Comparison of ENCODE assay signal across 8 cellular contexts in genomic region chr4:7434766-7435150, GRCh38. TPM values are rescaled to one million over a fixed set of nuclear protein-coding genes. Genes with fewer than 3 reads are reported as not detected.
DNase-seq lines count a peak whose midpoint lies in the region; ATAC-seq, FAIRE-seq and TF ChIP-seq lines count a peak whose summit lies in the region.
"Had no signal": no experiment of that assay in that cellular context is flagged by ENCODE, and none has a peak within 500 bp of the region (broad histone marks: within the 10 kb centered on the region; RNA-seq: fewer than 3 reads in every experiment).

PSAPL1 (minus strand) TSS chr4:7434930; CDS start chr4:7434879, 51 bp downstream.

- H3K27me3 ChIP-seq in GM23338 (ENCODE audit: insufficient read depth) (no peaks in the 10 kb centered on the region), foreskin keratinocyte (peaks cover 2% of the 10 kb centered on the region), pancreas (no peaks in the 10 kb centered on the region)

- H3K4me1 Mint-ChIP-seq in GM23338 = peaks cover 22% of the 10 kb centered on the region

- H3K27ac ChIP-seq in GM23338 (ENCODE audit: low read depth) (no peak within 1 kb of the TSS), foreskin keratinocyte (no peak within 1 kb of the TSS), pancreas (no peak within 1 kb of the TSS)
- H3K27ac ChIP-seq: HL-60 had no signal

- intact Hi-C loops in pancreas (cut with DNase I) = no loop called here

- H3K9me3 ChIP-seq in pancreas = no peaks in the 10 kb centered on the region

- WGBS in pancreas, 2 donors = 21 to 24% methylated on average over 7 of the region's 7 CpGs

- H3K4me3 Mint-ChIP-seq in GM23338 = no peak within 1 kb of the TSS

- no peak within 1 kb of the TSS; the same call in 1 of the 2 replicates for H3K27ac Mint-ChIP-seq in GM23338

- no peak for FAIRE-seq in pancreas (lab: Jason Lieb, UNC)

- H2AFZ ChIP-seq in GM23338 = no peak within 1 kb of the TSS

- no peaks in the 10 kb centered on the region for H4K20me1 ChIP-seq in GM23338 (replicated peaks; ENCODE audit: insufficient read depth)

- no peak within 1 kb of the TSS for H3K4me2 ChIP-seq in GM23338

- H3K9me2 ChIP-seq in GM23338 (ENCODE audit: insufficient read depth) = no peaks in the 10 kb centered on the region

- H3K4me1 ChIP-seq in GM23338 (ENCODE audit: insufficient read depth) (peaks cover 9% of the 10 kb centered on the region; the same call in 1 of the 2 replicates), foreskin keratinocyte (peaks cover 6% of the 10 kb centered on the region), pancreas (no peaks in the 10 kb centered on the region)

- no peaks in the 10 kb centered on the region for H3K79me2 ChIP-seq in GM23338 (replicated peaks; ENCODE audit: insufficient read depth)

- peaks cover 15% of the 10 kb centered on the region for H3K27me3 Mint-ChIP-seq in GM23338 (ENCODE audit: insufficient read depth, low read depth, poor library complexity)

- 0 out of 3 replicates have a peak, but pooled peaks cover 3% of the 10 kb centered on the region for H3K36me3 Mint-ChIP-seq in GM23338 (ENCODE audit: low read depth)

- no peaks in the 10 kb centered on the region for H3K36me3 ChIP-seq in GM23338 (ENCODE audit: insufficient read depth)
- no peaks in the 10 kb centered on the region for H3K36me3 ChIP-seq in pancreas

- ATAC-seq in GM23338 = peak; percentile 82
- ATAC-seq in foreskin keratinocyte = peak; percentile 89
- ATAC-seq in pancreas = peak in 3 of 4 donors; percentile 82 to 92 (median 83)
- ATAC-seq in GM21515 (IDR thresholded peaks at IDR 0.05; ENCODE audit: unreplicated experiment) = no peak

- TF ChIP-seq CTCF in GM23338 (conservative IDR thresholded peaks at IDR 0.05; ENCODE audit: low read depth in 2 of 2) (no peak), foreskin keratinocyte (conservative IDR thresholded peaks at IDR 0.05) (no peak), pancreas (IDR thresholded peaks at IDR 0.05) (no peak)

- H3K9me3 Mint-ChIP-seq in GM23338 = peaks cover 10% of the 10 kb centered on the region; the same call in 2 of the 3 replicates

- H3F3A ChIP-seq in GM23338 (replicated peaks; ENCODE audit: low read depth) = no peaks in the 10 kb centered on the region

- H3K4me3 ChIP-seq in GM23338 (no peak within 1 kb of the TSS), pancreas (no peak within 1 kb of the TSS)

- DNase-seq in GM23338 (ENCODE audit: low spot score) (peak; percentile 38), NCI-H2196 treated with DMSO at 0.1 percent for 48 hours (lab: John Stamatoyannopoulos, UW; ENCODE audit: unreplicated experiment) (peak; percentile 32), foreskin keratinocyte (peak; percentile 16 to 39), pancreas (peak in 1 of 6 donors; percentile 28), epidermal melanocyte (ENCODE audit: insufficient read length, low spot score) (no peak)
- DNase-seq in NK-92 treated with Interleukin-12 subunit alpha and Interleukin-12 subunit beta, amount 100 ng/mL, for 24 hours (lab: John Stamatoyannopoulos, UW) = no peak

TF ChIP-seq in GM23338, 12 proteins besides CTCF, POLR2A, EP300 and RAD21 (continues in another document):
- TF ChIP-seq ZNF462 (CRISPR knock-in tag; IDR thresholded peaks at IDR 0.05) = no peak
- TF ChIP-seq ZNF331 (CRISPR knock-in tag; IDR thresholded peaks at IDR 0.05; ENCODE audit: low read depth) = no peak
- TF ChIP-seq REST (IDR thresholded peaks at IDR 0.05; ENCODE audit: unreplicated experiment) = no peak

RNA-seq across cellular contexts. Expression of gene PSAPL1, which starts in this region (rescaled TPM):
- not detected in 2 replicates for total RNA-seq in GM23338 (2014; rRNA removed; shearing (Covaris generic))
- polyA plus RNA-seq in GM23338 (2016; fragmentation: Nextera tagmentation; extraction: Ambion mirVana) (not detected in 2 replicates), foreskin keratinocyte (0.01 TPM in 1 of 2 replicates, not detected in the other), pancreas (not detected)
- total RNA-seq in foreskin keratinocyte (not detected in 2 replicates), pancreas (under 1 TPM in 1 of 6 donors, not detected in 5; 0.06 TPM)

Comparison
In these comparisons a context has a peak if more than half of its experiments do, and no peak if none do; other contexts are left out.
1. Peak in DNase-seq and ATAC-seq in GM23338; RNA of the gene not detected or under 1 TPM.
2. Peak in DNase-seq and ATAC-seq in foreskin keratinocyte; RNA of the gene not detected or under 1 TPM.
3. Peak in ATAC-seq in pancreas; RNA of the gene not detected or under 1 TPM.